1 cellular context compared by ENCODE assay signal in the genomic region with DNA sequence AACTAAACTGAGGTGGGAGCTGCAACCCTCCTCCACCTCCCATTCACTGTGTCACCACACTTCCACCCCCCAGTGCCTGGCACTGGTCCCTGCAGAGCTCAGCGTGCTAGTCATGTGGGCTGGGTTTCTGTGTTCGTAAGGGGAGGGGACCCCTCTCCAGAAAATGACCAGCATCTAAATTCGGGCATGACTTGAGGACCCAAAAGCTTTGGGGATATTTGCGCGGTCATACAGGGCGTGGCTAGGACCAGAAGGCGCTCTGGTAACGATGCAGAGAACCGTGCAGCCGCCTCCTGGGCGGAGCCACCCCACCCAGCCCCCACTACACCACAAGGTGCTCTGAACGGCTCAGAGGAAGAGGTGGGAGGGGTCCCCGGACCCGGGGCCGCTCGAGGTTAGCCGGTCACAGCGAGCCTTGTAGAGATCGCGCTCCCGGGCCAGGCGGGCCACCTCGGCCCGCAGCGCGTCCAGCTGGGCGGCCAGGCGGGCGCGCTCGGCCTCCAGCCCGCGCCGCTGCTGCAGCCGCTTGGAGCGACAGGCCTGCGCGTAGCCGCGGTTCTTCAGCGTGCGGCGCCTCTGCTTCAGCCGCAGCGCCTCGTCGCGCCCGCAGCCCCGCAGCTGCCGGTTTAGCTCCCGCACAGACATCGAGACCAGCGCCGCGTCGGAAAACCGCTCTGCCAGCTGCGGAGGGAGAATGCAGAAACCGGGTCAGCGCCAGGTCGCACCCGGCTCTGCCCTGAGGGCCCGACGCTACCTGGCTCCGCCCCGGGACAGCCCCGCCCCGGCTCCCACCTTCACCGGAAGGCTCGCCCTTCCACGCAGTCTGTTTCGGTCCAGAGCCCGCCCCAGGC.
A peak's percentile ranks its signal among the peaks of the same experiment; 100 is the strongest.
TF ChIP-seq lines count a peak whose summit lies in the region.

No MANE protein-coding gene starts in this region.

TF ChIP-seq in HepG2, 621 proteins besides CTCF, POLR2A, EP300 and RAD21 (continued from another document and continues in another):
- peak; percentile 40; the same call in 1 of the 2 replicates for TF ChIP-seq RELA (CRISPR knock-in tag; IDR thresholded peaks at IDR 0.05)
- TF ChIP-seq CBX5 (CRISPR knock-in tag; IDR thresholded peaks at IDR 0.05; ENCODE audit: borderline replicate concordance): peak; percentile 58; the same call in 1 of the 2 replicates
- TF ChIP-seq HDAC1 (CRISPR knock-in tag; IDR thresholded peaks at IDR 0.05): no peak
- TF ChIP-seq, protein P1, sequence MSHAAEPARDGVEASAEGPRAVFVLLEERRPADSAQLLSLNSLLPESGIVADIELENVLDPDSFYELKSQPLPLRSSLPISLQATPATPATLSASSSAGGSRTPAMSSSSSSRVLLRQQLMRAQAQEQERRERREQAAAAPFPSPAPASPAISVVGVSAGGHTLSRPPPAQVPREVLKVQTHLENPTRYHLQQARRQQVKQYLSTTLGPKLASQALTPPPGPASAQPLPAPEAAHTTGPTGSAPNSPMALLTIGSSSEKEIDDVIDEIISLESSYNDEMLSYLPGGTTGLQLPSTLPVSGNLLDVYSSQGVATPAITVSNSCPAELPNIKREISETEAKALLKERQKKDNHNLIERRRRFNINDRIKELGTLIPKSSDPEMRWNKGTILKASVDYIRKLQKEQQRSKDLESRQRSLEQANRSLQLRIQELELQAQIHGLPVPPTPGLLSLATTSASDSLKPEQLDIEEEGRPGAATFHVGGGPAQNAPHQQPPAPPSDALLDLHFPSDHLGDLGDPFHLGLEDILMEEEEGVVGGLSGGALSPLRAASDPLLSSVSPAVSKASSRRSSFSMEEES (CRISPR knock-in tag; IDR thresholded peaks at IDR 0.05): peak; percentile 10; the same call in 1 of the 2 replicates
- TF ChIP-seq RXRB (CRISPR knock-in tag; IDR thresholded peaks at IDR 0.05; ENCODE audit: borderline replicate concordance): peak; percentile 3; the same call in 1 of the 2 replicates
- TF ChIP-seq, protein P2, sequence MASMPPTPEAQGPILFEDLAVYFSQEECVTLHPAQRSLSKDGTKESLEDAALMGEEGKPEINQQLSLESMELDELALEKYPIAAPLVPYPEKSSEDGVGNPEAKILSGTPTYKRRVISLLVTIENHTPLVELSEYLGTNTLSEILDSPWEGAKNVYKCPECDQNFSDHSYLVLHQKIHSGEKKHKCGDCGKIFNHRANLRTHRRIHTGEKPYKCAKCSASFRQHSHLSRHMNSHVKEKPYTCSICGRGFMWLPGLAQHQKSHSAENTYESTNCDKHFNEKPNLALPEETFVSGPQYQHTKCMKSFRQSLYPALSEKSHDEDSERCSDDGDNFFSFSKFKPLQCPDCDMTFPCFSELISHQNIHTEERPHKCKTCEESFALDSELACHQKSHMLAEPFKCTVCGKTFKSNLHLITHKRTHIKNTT (CRISPR knock-in tag; IDR thresholded peaks at IDR 0.05): no peak
- TF ChIP-seq, protein P3, sequence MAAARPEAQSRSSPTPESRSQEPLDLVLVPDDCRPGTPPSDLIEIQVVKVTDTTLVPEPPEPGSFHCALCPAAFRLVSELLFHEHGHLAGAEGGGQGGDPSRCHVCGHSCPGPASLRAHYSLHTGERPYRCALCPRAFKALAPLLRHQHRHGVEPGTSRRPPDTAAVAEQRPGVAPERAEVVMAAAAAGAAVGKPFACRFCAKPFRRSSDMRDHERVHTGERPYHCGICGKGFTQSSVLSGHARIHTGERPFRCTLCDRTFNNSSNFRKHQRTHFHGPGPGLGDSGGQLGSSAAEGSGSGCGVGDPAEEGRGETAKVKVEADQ (CRISPR knock-in tag; IDR thresholded peaks at IDR 0.05; ENCODE audit: borderline replicate concordance): peak; percentile 62; the same call in 1 of the 2 replicates
- no peak; the same call in 1 of the 2 replicates for TF ChIP-seq ZNF570 (CRISPR knock-in tag; IDR thresholded peaks at IDR 0.05; ENCODE audit: borderline replicate concordance)
- TF ChIP-seq, protein P4, sequence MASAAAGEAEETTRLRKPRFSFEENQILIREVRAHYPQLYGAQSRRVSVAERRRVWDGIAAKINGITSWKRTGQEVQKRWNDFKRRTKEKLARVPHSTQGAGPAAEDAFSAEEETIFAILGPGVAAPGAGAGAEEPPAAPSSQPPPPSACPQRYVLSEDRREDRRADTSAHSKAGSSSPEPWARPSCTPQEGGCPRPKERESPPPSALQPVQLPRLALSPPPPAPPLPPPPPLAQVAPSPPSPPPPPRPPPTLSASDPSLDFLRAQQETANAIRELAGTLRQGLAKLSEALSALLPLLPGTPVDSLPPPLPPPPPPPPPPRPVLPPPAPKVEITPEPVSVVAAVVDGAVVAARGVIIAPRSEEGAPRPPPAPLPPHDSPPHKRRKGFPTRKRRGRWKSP (CRISPR knock-in tag; IDR thresholded peaks at IDR 0.05): peak; percentile 87; the same call in 1 of the 2 replicates
- peak; percentile 71 for TF ChIP-seq KLF12 (CRISPR knock-in tag; IDR thresholded peaks at IDR 0.05; ENCODE audit: borderline replicate concordance)
- TF ChIP-seq, protein P5, sequence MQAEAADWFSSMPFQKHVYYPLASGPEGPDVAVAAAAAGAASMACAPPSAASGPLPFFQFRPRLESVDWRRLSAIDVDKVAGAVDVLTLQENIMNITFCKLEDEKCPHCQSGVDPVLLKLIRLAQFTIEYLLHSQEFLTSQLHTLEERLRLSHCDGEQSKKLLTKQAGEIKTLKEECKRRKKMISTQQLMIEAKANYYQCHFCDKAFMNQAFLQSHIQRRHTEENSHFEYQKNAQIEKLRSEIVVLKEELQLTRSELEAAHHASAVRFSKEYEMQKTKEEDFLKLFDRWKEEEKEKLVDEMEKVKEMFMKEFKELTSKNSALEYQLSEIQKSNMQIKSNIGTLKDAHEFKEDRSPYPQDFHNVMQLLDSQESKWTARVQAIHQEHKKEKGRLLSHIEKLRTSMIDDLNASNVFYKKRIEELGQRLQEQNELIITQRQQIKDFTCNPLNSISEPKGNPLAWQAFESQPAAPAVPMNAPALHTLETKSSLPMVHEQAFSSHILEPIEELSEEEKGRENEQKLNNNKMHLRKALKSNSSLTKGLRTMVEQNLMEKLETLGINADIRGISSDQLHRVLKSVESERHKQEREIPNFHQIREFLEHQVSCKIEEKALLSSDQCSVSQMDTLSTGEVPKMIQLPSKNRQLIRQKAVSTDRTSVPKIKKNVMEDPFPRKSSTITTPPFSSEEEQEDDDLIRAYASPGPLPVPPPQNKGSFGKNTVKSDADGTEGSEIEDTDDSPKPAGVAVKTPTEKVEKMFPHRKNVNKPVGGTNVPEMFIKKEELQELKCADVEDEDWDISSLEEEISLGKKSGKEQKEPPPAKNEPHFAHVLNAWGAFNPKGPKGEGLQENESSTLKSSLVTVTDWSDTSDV (CRISPR knock-in tag; IDR thresholded peaks at IDR 0.05): peak; percentile 72; the same call in 1 of the 2 replicates
- TF ChIP-seq MIXL1 (CRISPR knock-in tag; IDR thresholded peaks at IDR 0.05): no peak
- TF ChIP-seq ZNF891 (CRISPR knock-in tag; IDR thresholded peaks at IDR 0.05): peak; percentile 81; the same call in 1 of the 2 replicates
- TF ChIP-seq ZFP90 (CRISPR knock-in tag; IDR thresholded peaks at IDR 0.05; ENCODE audit: borderline replicate concordance): peak; percentile 34; the same call in 1 of the 2 replicates
- TF ChIP-seq, protein P6, sequence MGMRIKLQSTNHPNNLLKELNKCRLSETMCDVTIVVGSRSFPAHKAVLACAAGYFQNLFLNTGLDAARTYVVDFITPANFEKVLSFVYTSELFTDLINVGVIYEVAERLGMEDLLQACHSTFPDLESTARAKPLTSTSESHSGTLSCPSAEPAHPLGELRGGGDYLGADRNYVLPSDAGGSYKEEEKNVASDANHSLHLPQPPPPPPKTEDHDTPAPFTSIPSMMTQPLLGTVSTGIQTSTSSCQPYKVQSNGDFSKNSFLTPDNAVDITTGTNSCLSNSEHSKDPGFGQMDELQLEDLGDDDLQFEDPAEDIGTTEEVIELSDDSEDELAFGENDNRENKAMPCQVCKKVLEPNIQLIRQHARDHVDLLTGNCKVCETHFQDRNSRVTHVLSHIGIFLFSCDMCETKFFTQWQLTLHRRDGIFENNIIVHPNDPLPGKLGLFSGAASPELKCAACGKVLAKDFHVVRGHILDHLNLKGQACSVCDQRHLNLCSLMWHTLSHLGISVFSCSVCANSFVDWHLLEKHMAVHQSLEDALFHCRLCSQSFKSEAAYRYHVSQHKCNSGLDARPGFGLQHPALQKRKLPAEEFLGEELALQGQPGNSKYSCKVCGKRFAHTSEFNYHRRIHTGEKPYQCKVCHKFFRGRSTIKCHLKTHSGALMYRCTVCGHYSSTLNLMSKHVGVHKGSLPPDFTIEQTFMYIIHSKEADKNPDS (CRISPR knock-in tag; IDR thresholded peaks at IDR 0.05): peak; percentile 19; the same call in 1 of the 2 replicates
- peak; percentile 23 for TF ChIP-seq XRCC5 (optimal IDR thresholded peaks at IDR 0.05; ENCODE audit: low read length)
- TF ChIP-seq ZNF552 (CRISPR knock-in tag; IDR thresholded peaks at IDR 0.05; ENCODE audit: borderline replicate concordance): peak; percentile 84; the same call in 1 of the 2 replicates
- peak; percentile 64; the same call in 1 of the 2 replicates for TF ChIP-seq AKAP8 (CRISPR knock-in tag; IDR thresholded peaks at IDR 0.05)
- TF ChIP-seq ZNF441 (CRISPR knock-in tag; IDR thresholded peaks at IDR 0.05; ENCODE audit: borderline replicate concordance): peak; percentile 63; the same call in 1 of the 2 replicates
- 0 out of 2 replicates have a peak, but pooled peaks have one; percentile 12 for TF ChIP-seq PHF20 (CRISPR knock-in tag; IDR thresholded peaks at IDR 0.05)
- peak; percentile 50; the same call in 1 of the 2 replicates for TF ChIP-seq ZNF746 (CRISPR knock-in tag; IDR thresholded peaks at IDR 0.05)
- TF ChIP-seq ARNT2 (CRISPR knock-in tag; IDR thresholded peaks at IDR 0.05; ENCODE audit: low read depth): peak; percentile 90
- TF ChIP-seq ZSCAN25 (CRISPR knock-in tag; IDR thresholded peaks at IDR 0.05): peak; percentile 26; the same call in 1 of the 2 replicates
- TF ChIP-seq, protein P7, sequence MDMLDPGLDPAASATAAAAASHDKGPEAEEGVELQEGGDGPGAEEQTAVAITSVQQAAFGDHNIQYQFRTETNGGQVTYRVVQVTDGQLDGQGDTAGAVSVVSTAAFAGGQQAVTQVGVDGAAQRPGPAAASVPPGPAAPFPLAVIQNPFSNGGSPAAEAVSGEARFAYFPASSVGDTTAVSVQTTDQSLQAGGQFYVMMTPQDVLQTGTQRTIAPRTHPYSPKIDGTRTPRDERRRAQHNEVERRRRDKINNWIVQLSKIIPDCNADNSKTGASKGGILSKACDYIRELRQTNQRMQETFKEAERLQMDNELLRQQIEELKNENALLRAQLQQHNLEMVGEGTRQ (IDR thresholded peaks at IDR 0.05; ENCODE audit: low read depth, low read length): no peak
- TF ChIP-seq, protein P7 (CRISPR knock-in tag; IDR thresholded peaks at IDR 0.05; ENCODE audit: borderline replicate concordance): no peak
- TF ChIP-seq, protein P8, sequence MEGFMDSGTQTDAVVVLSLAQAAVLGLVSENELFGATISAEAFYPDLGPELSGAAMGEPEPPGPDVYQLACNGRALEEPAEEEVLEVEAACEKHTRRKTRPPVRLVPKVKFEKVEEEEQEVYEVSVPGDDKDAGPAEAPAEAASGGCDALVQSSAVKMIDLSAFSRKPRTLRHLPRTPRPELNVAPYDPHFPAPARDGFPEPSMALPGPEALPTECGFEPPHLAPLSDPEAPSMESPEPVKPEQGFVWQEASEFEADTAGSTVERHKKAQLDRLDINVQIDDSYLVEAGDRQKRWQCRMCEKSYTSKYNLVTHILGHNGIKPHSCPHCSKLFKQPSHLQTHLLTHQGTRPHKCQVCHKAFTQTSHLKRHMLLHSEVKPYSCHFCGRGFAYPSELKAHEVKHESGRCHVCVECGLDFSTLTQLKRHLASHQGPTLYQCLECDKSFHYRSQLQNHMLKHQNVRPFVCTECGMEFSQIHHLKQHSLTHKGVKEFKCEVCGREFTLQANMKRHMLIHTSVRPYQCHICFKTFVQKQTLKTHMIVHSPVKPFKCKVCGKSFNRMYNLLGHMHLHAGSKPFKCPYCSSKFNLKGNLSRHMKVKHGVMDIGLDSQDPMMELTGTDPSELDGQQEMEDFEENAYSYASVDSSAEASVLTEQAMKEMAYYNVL (CRISPR knock-in tag; IDR thresholded peaks at IDR 0.05; ENCODE audit: borderline replicate concordance): peak; percentile 58; the same call in 1 of the 2 replicates
- TF ChIP-seq, protein P9, sequence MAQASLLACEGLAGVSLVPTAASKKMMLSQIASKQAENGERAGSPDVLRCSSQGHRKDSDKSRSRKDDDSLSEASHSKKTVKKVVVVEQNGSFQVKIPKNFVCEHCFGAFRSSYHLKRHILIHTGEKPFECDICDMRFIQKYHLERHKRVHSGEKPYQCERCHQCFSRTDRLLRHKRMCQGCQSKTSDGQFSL (CRISPR knock-in tag; IDR thresholded peaks at IDR 0.05): no peak
- TF ChIP-seq ZNF605 (CRISPR knock-in tag; IDR thresholded peaks at IDR 0.05): no peak
- no peak for TF ChIP-seq ATRX (CRISPR knock-in tag; IDR thresholded peaks at IDR 0.05; ENCODE audit: borderline replicate concordance)
- TF ChIP-seq, protein P10, sequence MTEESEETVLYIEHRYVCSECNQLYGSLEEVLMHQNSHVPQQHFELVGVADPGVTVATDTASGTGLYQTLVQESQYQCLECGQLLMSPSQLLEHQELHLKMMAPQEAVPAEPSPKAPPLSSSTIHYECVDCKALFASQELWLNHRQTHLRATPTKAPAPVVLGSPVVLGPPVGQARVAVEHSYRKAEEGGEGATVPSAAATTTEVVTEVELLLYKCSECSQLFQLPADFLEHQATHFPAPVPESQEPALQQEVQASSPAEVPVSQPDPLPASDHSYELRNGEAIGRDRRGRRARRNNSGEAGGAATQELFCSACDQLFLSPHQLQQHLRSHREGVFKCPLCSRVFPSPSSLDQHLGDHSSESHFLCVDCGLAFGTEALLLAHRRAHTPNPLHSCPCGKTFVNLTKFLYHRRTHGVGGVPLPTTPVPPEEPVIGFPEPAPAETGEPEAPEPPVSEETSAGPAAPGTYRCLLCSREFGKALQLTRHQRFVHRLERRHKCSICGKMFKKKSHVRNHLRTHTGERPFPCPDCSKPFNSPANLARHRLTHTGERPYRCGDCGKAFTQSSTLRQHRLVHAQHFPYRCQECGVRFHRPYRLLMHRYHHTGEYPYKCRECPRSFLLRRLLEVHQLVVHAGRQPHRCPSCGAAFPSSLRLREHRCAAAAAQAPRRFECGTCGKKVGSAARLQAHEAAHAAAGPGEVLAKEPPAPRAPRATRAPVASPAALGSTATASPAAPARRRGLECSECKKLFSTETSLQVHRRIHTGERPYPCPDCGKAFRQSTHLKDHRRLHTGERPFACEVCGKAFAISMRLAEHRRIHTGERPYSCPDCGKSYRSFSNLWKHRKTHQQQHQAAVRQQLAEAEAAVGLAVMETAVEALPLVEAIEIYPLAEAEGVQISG (CRISPR knock-in tag; IDR thresholded peaks at IDR 0.05): peak; percentile 78
- TF ChIP-seq, protein P11, sequence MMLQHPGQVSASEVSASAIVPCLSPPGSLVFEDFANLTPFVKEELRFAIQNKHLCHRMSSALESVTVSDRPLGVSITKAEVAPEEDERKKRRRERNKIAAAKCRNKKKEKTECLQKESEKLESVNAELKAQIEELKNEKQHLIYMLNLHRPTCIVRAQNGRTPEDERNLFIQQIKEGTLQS (CRISPR knock-in tag; IDR thresholded peaks at IDR 0.05): peak; percentile 77
- TF ChIP-seq ZFP1 (CRISPR knock-in tag; IDR thresholded peaks at IDR 0.05): no peak
- TF ChIP-seq STAT5B (CRISPR knock-in tag; IDR thresholded peaks at IDR 0.05): 0 out of 2 replicates have a peak, but pooled peaks have one; percentile 22
